8 cellular contexts compared by ENCODE assay signal in genomic region chr11:71286701-71287643, GRCh38. TPM values are rescaled to one million over a fixed set of nuclear protein-coding genes. Genes with fewer than 3 reads are reported as not detected.
DNase-seq lines count a peak whose midpoint lies in the region; ATAC-seq and TF ChIP-seq lines count a peak whose summit lies in the region.

No MANE protein-coding gene starts in this region.

- no peak overlapping the region for H3K23ac ChIP-seq in mesendoderm (ENCODE audit: low read length)

- no peak overlapping the region for H3K4me3 ChIP-seq in AG10803 (ENCODE audit: low read length)
- peak overlapping the region; percentile 5 for H3K4me3 ChIP-seq in epithelial cell of esophagus (ENCODE audit: low read length)
- H3K4me3 ChIP-seq in mesendoderm (ENCODE audit: low read length), result no peak overlapping the region

- H4K8ac ChIP-seq in mesendoderm (ENCODE audit: low read depth, low read length), result no peak overlapping the region

- H4K5ac ChIP-seq in mesendoderm (ENCODE audit: low read length), result no peak overlapping the region

- H2BK5ac ChIP-seq in mesendoderm (ENCODE audit: low read length), result no peak overlapping the region

- DNase-seq in AG10803 (ENCODE audit: low read depth) (peak; percentile 100), M059J (ENCODE audit: low read depth) (peak; percentile 91), epithelial cell of esophagus (ENCODE audit: low read depth) (peak; percentile 85), occipital lobe (lab: John Stamatoyannopoulos, UW) (peak; percentile 21), NCI-H69 (lab: John Stamatoyannopoulos, UW) (no peak), mesendoderm (no peak), foreskin melanocyte (no peak)

- no peak for ATAC-seq in GM21360 (IDR thresholded peaks at IDR 0.05; ENCODE audit: unreplicated experiment)

- H3K79me2 ChIP-seq in mesendoderm (ENCODE audit: control insufficient read depth, insufficient read depth, low read length), result no peaks in the 10 kb centered on the region

- no peak overlapping the region for H2AK5ac ChIP-seq in mesendoderm (ENCODE audit: low read length)

- H3K4me1 ChIP-seq in mesendoderm (ENCODE audit: control insufficient read depth, low read depth, low read length), result no peaks in the 10 kb centered on the region

- no peaks in the 10 kb centered on the region for H3K36me3 ChIP-seq in mesendoderm (ENCODE audit: control insufficient read depth, insufficient read depth, low read length)

- H3K9ac ChIP-seq in mesendoderm (ENCODE audit: low read length), result no peak overlapping the region

- no peak overlapping the region for H3K27ac ChIP-seq in mesendoderm (ENCODE audit: low read depth, low read length)

- no peak overlapping the region for H2BK15ac ChIP-seq in mesendoderm (replicated peaks; ENCODE audit: low read depth)

- WGBS in mesendoderm (ENCODE audit: extremely low coverage, insufficient coverage, low lambda C conversion rate), result no CpG with 5 or more reads among the region's 14 CpGs

- H3K79me1 ChIP-seq in mesendoderm (ENCODE audit: low read length), result no peaks in the 10 kb centered on the region

- H3K27me3 ChIP-seq in mesendoderm (ENCODE audit: insufficient read depth, low read length, poor library complexity), result no peaks in the 10 kb centered on the region

- no peak overlapping the region for H3K4me2 ChIP-seq in mesendoderm (ENCODE audit: low read length)

- no peak overlapping the region for H3K56ac ChIP-seq in mesendoderm (ENCODE audit: low read length)

- H3K18ac ChIP-seq in mesendoderm (ENCODE audit: low read length), result no peak overlapping the region

- no peak for TF ChIP-seq CTCF in AG10803 (conservative IDR thresholded peaks at IDR 0.05; ENCODE audit: low read length)
- no peak for TF ChIP-seq CTCF in epithelial cell of esophagus (IDR thresholded peaks at IDR 0.05; ENCODE audit: insufficient read depth, low read depth, low read length, missing control alignments)

- no peak overlapping the region for H3K4ac ChIP-seq in mesendoderm (ENCODE audit: low read depth, low read length)

- no peak overlapping the region for H2BK120ac ChIP-seq in mesendoderm (ENCODE audit: low read depth, low read length)

RNA-seq across cellular contexts. Expression of gene SHANK2, which starts 34.6 kb away (rescaled TPM):
- total RNA-seq in M059J (2014; rRNA removed; shearing (Covaris generic)), result not detected in 2 replicates
- 47.1 TPM for total RNA-seq in occipital lobe
- 7.5 TPM for polyA plus RNA-seq in mesendoderm (2013, experiment 1 of 2)
- 7.3 TPM for polyA plus RNA-seq in mesendoderm (2013, experiment 2 of 2)

Comparison
In these comparisons a context has a peak if more than half of its experiments do, and no peak if none do; other contexts are left out.
1. DNase-seq: peak in AG10803 (single experiment), M059J (single experiment), epithelial cell of esophagus (single experiment) and occipital lobe (single experiment); none in NCI-H69 (single experiment), mesendoderm (single experiment) and foreskin melanocyte (single experiment).
2. RNA of gene SHANK2, which starts 34.6 kb away (total RNA-seq): 47.1 TPM in occipital lobe (single experiment); not detected in M059J; every median in the first group is over 10 times any median in the second.